In genomic region chr12:62965700-62966099, GRCh38 we compare ENCODE assay signal across 3 cellular contexts. TPM values are rescaled to one million over a fixed set of nuclear protein-coding genes. Genes with fewer than 3 reads are reported as not detected.
"Had no signal": no experiment of that assay in that cellular context is flagged by ENCODE, and none has a peak within 500 bp of the region (broad histone marks: within the 10 kb centered on the region; RNA-seq: fewer than 3 reads in every experiment).

No MANE protein-coding gene starts in this region.

RNA-seq across cellular contexts. Expression of gene PPM1H, which starts 30.8 kb away (rescaled TPM):
- total RNA-seq: activated B cell treated with CpG ODN at 0.5 μM for 24 hours; activated T-helper 17 cell treated with anti-CD3 and anti-CD28 coated beads, Interleukin-2, amount 50 U/mL, for 72 hours; foreskin keratinocyte had no signal
